9 cellular contexts compared by ENCODE assay signal in genomic region chr2:119234021-119235019, GRCh38. TPM values are rescaled to one million over a fixed set of nuclear protein-coding genes. Genes with fewer than 3 reads are reported as not detected.
DNase-seq lines count a peak whose midpoint lies in the region; ATAC-seq and TF ChIP-seq lines count a peak whose summit lies in the region.
"Had no signal": no experiment of that assay in that cellular context is flagged by ENCODE, and none has a peak within 500 bp of the region (broad histone marks: within the 10 kb centered on the region; RNA-seq: fewer than 3 reads in every experiment).

No MANE protein-coding gene starts in this region.

- no peak; the same call in 2 of the 3 replicates for ATAC-seq in RWPE2 (ENCODE audit: low read depth)
- ATAC-seq in activated T-helper 17 cell treated with anti-CD3 and anti-CD28 coated beads, Interleukin-2, amount 50 U/mL, for 72 hours (replicated peaks) = no peak
- ATAC-seq in HG03457 (IDR thresholded peaks at IDR 0.05; ENCODE audit: unreplicated experiment) = no peak
- no peak for ATAC-seq in GM21825 (IDR thresholded peaks at IDR 0.05; ENCODE audit: unreplicated experiment)
- ATAC-seq: naive thymus-derived CD8-positive, alpha-beta T cell had no signal

- H3K4me1 Mint-ChIP-seq in activated T-helper 17 cell treated with anti-CD3 and anti-CD28 coated beads, Interleukin-2, amount 50 U/mL, for 72 hours = no peaks in the 10 kb centered on the region
- H3K4me1 Mint-ChIP-seq: naive thymus-derived CD8-positive, alpha-beta T cell had no signal

- peak; percentile 31; the same call in 1 of the 2 replicates for TF ChIP-seq CTCF in AG04450 (IDR thresholded peaks at IDR 0.05; ENCODE audit: low read depth, low read length)
- peak; percentile 29 for TF ChIP-seq CTCF in GM13977 (IDR thresholded peaks at IDR 0.05; ENCODE audit: extremely low read depth, insufficient read depth, missing control alignments)
- TF ChIP-seq CTCF in RWPE2 (IDR thresholded peaks at IDR 0.05; ENCODE audit: poor library complexity, severe bottlenecking) = peak; percentile 23

- no peak overlapping the region for H3K27ac Mint-ChIP-seq in activated T-helper 17 cell treated with anti-CD3 and anti-CD28 coated beads, Interleukin-2, amount 50 U/mL, for 72 hours

- H3K9me3 ChIP-seq in AG04450 (ENCODE audit: control insufficient read depth, insufficient read depth, low read length) = no peaks in the 10 kb centered on the region
- H3K9me3 ChIP-seq in RWPE2 (ENCODE audit: severe bottlenecking) = no peaks in the 10 kb centered on the region

- no peaks in the 10 kb centered on the region for H3K9me3 Mint-ChIP-seq in activated T-helper 17 cell treated with anti-CD3 and anti-CD28 coated beads, Interleukin-2, amount 50 U/mL, for 72 hours
- H3K9me3 Mint-ChIP-seq: naive thymus-derived CD8-positive, alpha-beta T cell had no signal

- in situ Hi-C loops in GM13977 (cut with MboI; ENCODE audit: low pct_unique_long_range_greater_than_20kb, low sequenced_read_pairs, unreplicated experiment) = no loop called here

- H3K27me3 ChIP-seq in AG04450 (ENCODE audit: control insufficient read depth, insufficient read depth, low read length) = no peaks in the 10 kb centered on the region
- H3K27me3 ChIP-seq in RWPE2 (ENCODE audit: insufficient read depth, poor library complexity, severe bottlenecking) = no peaks in the 10 kb centered on the region

- no peak overlapping the region for H3K4me3 Mint-ChIP-seq in activated T-helper 17 cell treated with anti-CD3 and anti-CD28 coated beads, Interleukin-2, amount 50 U/mL, for 72 hours
- H3K4me3 Mint-ChIP-seq: naive thymus-derived CD8-positive, alpha-beta T cell had no signal

- no peaks in the 10 kb centered on the region for H3K36me3 ChIP-seq in RWPE2 (ENCODE audit: low read depth)

- intact Hi-C loops in head of caudate nucleus (cut with DNase I) = no loop called here
- intact Hi-C loops in posterior vena cava (cut with DNase I) = no loop called here

- H3K4me1 ChIP-seq in RWPE2 (ENCODE audit: insufficient read depth, poor library complexity, severe bottlenecking) = peaks cover 29% of the 10 kb centered on the region

- no peaks in the 10 kb centered on the region for H3K36me3 Mint-ChIP-seq in activated T-helper 17 cell treated with anti-CD3 and anti-CD28 coated beads, Interleukin-2, amount 50 U/mL, for 72 hours (ENCODE audit: low read depth)
- H3K36me3 Mint-ChIP-seq: naive thymus-derived CD8-positive, alpha-beta T cell had no signal

- DNase-seq in AG04450 (ENCODE audit: low read depth, low spot score) = no peak
- no peak for DNase-seq in GM13977 (ENCODE audit: low spot score)
- no peak for DNase-seq in RWPE2 (ENCODE audit: low spot score)
- DNase-seq in head of caudate nucleus = peak in 29 of 42 donors; percentile 18 to 65 (median 34)
- no peak for DNase-seq in posterior vena cava (ENCODE audit: low spot score)
- DNase-seq: naive thymus-derived CD8-positive, alpha-beta T cell had no signal

- H3K4me3 ChIP-seq in AG04450 (ENCODE audit: low read depth, low read length) (no peak overlapping the region), RWPE2 (ENCODE audit: severe bottlenecking) (no peak overlapping the region)

- POLR2A ChIA-PET in AG04450 (lab: Yijun Ruan, JAX) = no interaction called here

- CTCF ChIA-PET in AG04450 (lab: Charles Lee) = interaction anchor here (1.4 to 2.3 kb wide), 3 partner anchors 31 to 57 kb away, joined by 3 to 9 read pairs (median 4); no protein-coding TSS in a partner anchor

- peaks cover 9% of the 10 kb centered on the region for H3K27me3 Mint-ChIP-seq in activated T-helper 17 cell treated with anti-CD3 and anti-CD28 coated beads, Interleukin-2, amount 50 U/mL, for 72 hours

- H3K27ac ChIP-seq in AG04450 (ENCODE audit: low read depth, low read length) (peak overlapping the region; percentile 11), RWPE2 (ENCODE audit: poor library complexity, severe bottlenecking) (peak overlapping the region; percentile 60)

RNA-seq across cellular contexts. Expression of gene STEAP3, which starts 10.7 kb away (rescaled TPM):
- polyA plus RNA-seq in AG04450 (2011; rRNA removed) = 34.3 and 42.7 TPM in 2 replicates
- polyA minus RNA-seq in AG04450 (2011; rRNA and poly(A)+ RNA removed) = 32.6 and 39.5 TPM in 2 replicates
- total RNA-seq in posterior vena cava = 1 to 10 TPM; 5.7 to 9.3 TPM
- total RNA-seq in activated T-helper 17 cell treated with anti-CD3 and anti-CD28 coated beads, Interleukin-2, amount 50 U/mL, for 72 hours = under 1 TPM in 1 of 2 donors, not detected in 1; 0.11 TPM
- total RNA-seq: naive thymus-derived CD8-positive, alpha-beta T cell had no signal

Comparison
In these comparisons a context has a peak if more than half of its experiments do, and no peak if none do; other contexts are left out.
1. DNase-seq: peak in head of caudate nucleus (29 of 42); none in AG04450 (single experiment), GM13977 (single experiment), RWPE2 (single experiment) and posterior vena cava (single experiment).
2. RNA of gene STEAP3, which starts 10.7 kb away (total RNA-seq): 5.7 to 9.3 TPM in posterior vena cava; 0.11 TPM in activated T-helper 17 cell treated with anti-CD3 and anti-CD28 coated beads, Interleukin-2, amount 50 U/mL, for 72 hours; every median in the first group is over 4 times any median in the second.
3. Peak in every context shown above with its lines, with median percentiles within 50 percentile points of each other: CTCF ChIP-seq.